8 cellular contexts compared by ENCODE assay signal in genomic region chr2:37376421-37377186, GRCh38. TPM values are rescaled to one million over a fixed set of nuclear protein-coding genes. Genes with fewer than 3 reads are reported as not detected.
DNase-seq lines count a peak whose midpoint lies in the region; TF ChIP-seq lines count a peak whose summit lies in the region.

No MANE protein-coding gene starts in this region.

- no peaks in the 10 kb centered on the region for H3K36me3 Mint-ChIP-seq in activated naive CD4-positive, alpha-beta T cell treated with anti-CD3 and anti-CD28 coated beads, Interleukin-2, amount 10 ng/mL, durations not matched to agents 7 days and 5 days

- peak; percentile 29 to 44 for DNase-seq in activated CD4-positive, alpha-beta T cell treated with anti-CD3 and anti-CD28 coated beads for 4 hours
- no peak for DNase-seq in activated CD4-positive, alpha-beta T cell treated with anti-CD3 and anti-CD28 coated beads, Interleukin-2, amount 50 U/mL, for 1 hour
- DNase-seq in MG63 (peak; percentile 89), stomach (no peak), UCSD-AML1 (lab: John Stamatoyannopoulos, UW; ENCODE audit: unreplicated experiment) (no peak)
- peak; percentile 59 for DNase-seq in activated naive CD4-positive, alpha-beta T cell treated with anti-CD3 and anti-CD28 coated beads, Interleukin-2, amount 10 ng/mL, durations not matched to agents 7 days and 5 days

- no peak for TF ChIP-seq EP300 in stomach (IDR thresholded peaks at IDR 0.05)

- no peaks in the 10 kb centered on the region for H3K9me3 Mint-ChIP-seq in activated naive CD4-positive, alpha-beta T cell treated with anti-CD3 and anti-CD28 coated beads, Interleukin-2, amount 10 ng/mL, durations not matched to agents 7 days and 5 days

- no peak for TF ChIP-seq POLR2A in stomach (IDR thresholded peaks at IDR 0.05)

- H3K4me3 ChIP-seq in HEK293 (ENCODE audit: low read depth, low read length) (peak overlapping the region; percentile 12; the same call in 1 of the 2 replicates), MG63 (peak overlapping the region; percentile 12), muscle layer of duodenum (ENCODE audit: low read depth in 1 of 2, low read length in 2 of 2) (no peak overlapping the region), stomach (no peak overlapping the region)

- H3K27ac Mint-ChIP-seq in activated naive CD4-positive, alpha-beta T cell treated with anti-CD3 and anti-CD28 coated beads, Interleukin-2, amount 10 ng/mL, durations not matched to agents 7 days and 5 days: peak overlapping the region; percentile 45

- 54 to 81% (median 69%) methylated on average over 9 of the region's 9 CpGs for WGBS in stomach, 5 donors

- H3K36me3 ChIP-seq in HEK293 (ENCODE audit: control insufficient read depth in 2 of 2, insufficient read depth in 1 of 2, low read length in 2 of 2): peaks cover 2 to 4% of the 10 kb centered on the region in 2 experiments; a peak in 2 of 3 replicates
- no peaks in the 10 kb centered on the region for H3K36me3 ChIP-seq in MG63
- no peaks in the 10 kb centered on the region for H3K36me3 ChIP-seq in muscle layer of duodenum (ENCODE audit: control insufficient read depth in 1 of 2, insufficient read depth in 2 of 2, low read length in 2 of 2)
- no peaks in the 10 kb centered on the region for H3K36me3 ChIP-seq in stomach

- peaks cover 73% of the 10 kb centered on the region for H3K27me3 Mint-ChIP-seq in activated naive CD4-positive, alpha-beta T cell treated with anti-CD3 and anti-CD28 coated beads, Interleukin-2, amount 10 ng/mL, durations not matched to agents 7 days and 5 days

- H3K27me3 ChIP-seq in MG63 (no peaks in the 10 kb centered on the region), muscle layer of duodenum (ENCODE audit: low read depth, low read length) (no peaks in the 10 kb centered on the region), stomach (no peaks in the 10 kb centered on the region)

- POLR2A ChIA-PET in HEK293 (lab: Yijun Ruan, JAX): interaction anchor here (1.0 to 2.7 kb wide), 4 partner anchors 10 to 1375 kb away, joined by 4 to 7 read pairs (median 4); partner anchors contain the start of genes PRKD3 and SRSF7

- peaks cover 12% of the 10 kb centered on the region for H3K4me1 ChIP-seq in HEK293 (ENCODE audit: control insufficient read depth, insufficient read depth, low read length)
- no peaks in the 10 kb centered on the region for H3K4me1 ChIP-seq in muscle layer of duodenum (ENCODE audit: control insufficient read depth in 1 of 2, insufficient read depth in 2 of 2, low read length in 2 of 2)
- no peaks in the 10 kb centered on the region for H3K4me1 ChIP-seq in stomach

- intact Hi-C loops in stomach (cut with DNase I; ENCODE audit: low total_unique reads): no loop called here

- H3K9me3 ChIP-seq in HEK293 (ENCODE audit: control insufficient read depth, insufficient read depth, low read depth, low read length) (no peaks in the 10 kb centered on the region), MG63 (no peaks in the 10 kb centered on the region), muscle layer of duodenum (ENCODE audit: control insufficient read depth in 1 of 2, low read length in 2 of 2) (no peaks in the 10 kb centered on the region), stomach (no peaks in the 10 kb centered on the region)

- TF ChIP-seq CTCF in HEK293 (tag by site-specific recombination; IDR thresholded peaks at IDR 0.05) (no peak), stomach (IDR thresholded peaks at IDR 0.05) (no peak)

- peak overlapping the region; percentile 53 for H3K27ac ChIP-seq in HEK293 (ENCODE audit: extremely low read depth, low read depth, low read length)
- peak overlapping the region; percentile 21 for H3K27ac ChIP-seq in muscle layer of duodenum (ENCODE audit: low read length)
- H3K27ac ChIP-seq in stomach: peak overlapping the region in 2 of 5 donors; percentile 11 to 27

- H3K4me1 Mint-ChIP-seq in activated naive CD4-positive, alpha-beta T cell treated with anti-CD3 and anti-CD28 coated beads, Interleukin-2, amount 10 ng/mL, durations not matched to agents 7 days and 5 days: peaks cover 32% of the 10 kb centered on the region

- CTCF ChIA-PET in HEK293 (lab: Yijun Ruan, JAX): interaction anchor here (0.6 to 2.0 kb wide), 4 partner anchors 19 to 501 kb away, joined by 3 to 13 read pairs (median 5); no protein-coding TSS in a partner anchor
- CTCF ChIA-PET in activated naive CD4-positive, alpha-beta T cell treated with anti-CD3 and anti-CD28 coated beads, Interleukin-2, amount 10 ng/mL, durations not matched to agents 7 days and 5 days (lab: Charles Lee): interaction anchor here (1.2 to 5.0 kb wide), 7 partner anchors 10 to 501 kb away, joined by 3 to 38 read pairs (median 5); no protein-coding TSS in a partner anchor

- H3K4me3 Mint-ChIP-seq in activated naive CD4-positive, alpha-beta T cell treated with anti-CD3 and anti-CD28 coated beads, Interleukin-2, amount 10 ng/mL, durations not matched to agents 7 days and 5 days: peak overlapping the region; percentile 23

TF ChIP-seq in HEK293, 187 proteins besides CTCF, POLR2A, EP300 and RAD21 (continues in another document):
- TF ChIP-seq ZNF707 (tag by site-specific recombination; IDR thresholded peaks at IDR 0.05) (no peak), ZNF658 (tag by site-specific recombination; IDR thresholded peaks at IDR 0.05) (no peak), ATF2 (tag by site-specific recombination; IDR thresholded peaks at IDR 0.05; ENCODE audit: low read depth) (peak; percentile 81), GLIS1 (tag by site-specific recombination; IDR thresholded peaks at IDR 0.05) (no peak; the same call in 1 of the 2 replicates), ZNF324 (tag by site-specific recombination; IDR thresholded peaks at IDR 0.05) (peak; percentile 88), ZNF830 (tag by site-specific recombination; IDR thresholded peaks at IDR 0.05; ENCODE audit: low read depth) (no peak), ZNF473 (tag by site-specific recombination; IDR thresholded peaks at IDR 0.05) (no peak), ZNF132 (tag by site-specific recombination; IDR thresholded peaks at IDR 0.05; ENCODE audit: borderline replicate concordance) (no peak), ZNF274 (IDR thresholded peaks at IDR 0.05; ENCODE audit: low read length) (no peak), ZNF274 (tag by site-specific recombination; IDR thresholded peaks at IDR 0.05; ENCODE audit: borderline replicate concordance) (no peak), KLF7 (tag by site-specific recombination; IDR thresholded peaks at IDR 0.05; ENCODE audit: borderline replicate concordance) (no peak), ZNF514 (tag by site-specific recombination; IDR thresholded peaks at IDR 0.05) (no peak), ZNF560 (tag by site-specific recombination; IDR thresholded peaks at IDR 0.05; ENCODE audit: borderline replicate concordance) (no peak), ZNF701 (tag by site-specific recombination; IDR thresholded peaks at IDR 0.05) (no peak), KLF8 (tag by site-specific recombination; IDR thresholded peaks at IDR 0.05) (peak; percentile 82), ZNF19 (tag by site-specific recombination; IDR thresholded peaks at IDR 0.05; ENCODE audit: low read depth) (no peak), SP2 (tag by site-specific recombination; IDR thresholded peaks at IDR 0.05) (peak; percentile 42), ZBTB26 (tag by site-specific recombination; optimal IDR thresholded peaks at IDR 0.05) (peak; percentile 30), ZNF501 (tag by site-specific recombination; IDR thresholded peaks at IDR 0.05) (peak; percentile 73; the same call in 1 of the 2 replicates), ZNF202 (tag by site-specific recombination; IDR thresholded peaks at IDR 0.05; ENCODE audit: borderline replicate concordance) (no peak), WT1 (tag by site-specific recombination; IDR thresholded peaks at IDR 0.05) (peak; percentile 85), ZNF433 (tag by site-specific recombination; IDR thresholded peaks at IDR 0.05; ENCODE audit: low read depth) (no peak)

RNA-seq across cellular contexts. Expression of gene QPCT, which starts 32.2 kb away (rescaled TPM):
- 0.59 and 3.4 TPM in 2 replicates for total RNA-seq in MG63 (2014; rRNA removed; shearing (Covaris generic); ENCODE audit: low replicate concordance)
- 10 to 100 TPM in 2 of 5 donors, 1 to 10 TPM in 2, not detected in 1; 1.3 to 26.6 (median 8.6) TPM for total RNA-seq in stomach
- 1 to 10 TPM; 1.6 to 4.4 (median 3.7) TPM for polyA plus RNA-seq in stomach

RNA-seq across cellular contexts. Expression of gene PRKD3, which starts 52.0 kb away (rescaled TPM):
- total RNA-seq in MG63 (2014; rRNA removed; shearing (Covaris generic); ENCODE audit: low replicate concordance): 27.8 and 52.4 TPM in 2 replicates
- 10 to 100 TPM in 4 of 5 donors, 1 to 10 TPM in 1; 7.0 to 86.5 (median 15.2) TPM for total RNA-seq in stomach
- polyA plus RNA-seq in stomach: 10 to 100 TPM in 1 of 3 donors, 1 to 10 TPM in 2; 4.2 to 14.7 (median 9.5) TPM

Comparison
In these comparisons a context has a peak if more than half of its experiments do, and no peak if none do; other contexts are left out.
1. DNase-seq: peak in activated CD4-positive, alpha-beta T cell treated with anti-CD3 and anti-CD28 coated beads for 4 hours (2 of 2), MG63 (single experiment) and activated naive CD4-positive, alpha-beta T cell treated with anti-CD3 and anti-CD28 coated beads, Interleukin-2, amount 10 ng/mL, durations not matched to agents 7 days and 5 days (single experiment); none in activated CD4-positive, alpha-beta T cell treated with anti-CD3 and anti-CD28 coated beads, Interleukin-2, amount 50 U/mL, for 1 hour (single experiment), stomach (single experiment) and UCSD-AML1 (single experiment).
2. H3K4me3 ChIP-seq: peak in HEK293 (single experiment) and MG63 (single experiment); none in muscle layer of duodenum (0 of 2) and stomach (0 of 4).